Comparison of ENCODE assay signal across 23 cellular contexts in the genomic region with DNA sequence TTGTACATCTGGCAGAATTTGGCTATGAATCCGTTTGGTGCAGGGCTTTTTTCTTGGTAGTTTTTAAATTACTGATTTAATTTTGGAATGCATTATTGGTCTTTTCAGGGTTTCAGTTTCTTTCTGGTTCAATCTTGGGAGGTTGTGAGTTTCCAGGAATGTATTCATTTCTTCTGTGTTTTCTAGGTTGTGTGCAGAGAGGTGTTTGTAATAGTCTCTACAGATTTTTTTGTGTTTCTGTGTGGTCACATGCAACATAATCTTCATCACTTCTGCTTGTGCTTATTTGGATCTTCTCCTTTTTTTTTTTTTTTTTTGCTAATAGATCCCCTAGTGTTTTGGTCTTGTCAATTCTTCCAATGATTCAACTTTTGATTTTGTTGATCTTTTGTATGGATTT.
"Had no signal": no experiment of that assay in that cellular context is flagged by ENCODE, and none has a peak within 500 bp of the region (broad histone marks: within the 10 kb centered on the region; RNA-seq: fewer than 3 reads in every experiment).

No MANE protein-coding gene starts in this region.

- H3K36me3 Mint-ChIP-seq: naive B cell had no signal

- H3K4me1 Mint-ChIP-seq: mesothelial cell of epicardium; naive B cell; naive thymus-derived CD8-positive, alpha-beta T cell had no signal

- DNase-seq: effector CD8-positive, alpha-beta T cell; effector memory CD8-positive, alpha-beta T cell; endodermal cell; erythroblast; esophagus squamous epithelium; foreskin fibroblast; foreskin melanocyte; gastrocnemius medialis; glutamatergic neuron; head of caudate nucleus; heart right ventricle; hippocampal formation; left cardiac atrium; left lung; left ventricle myocardium superior; lower lobe of right lung; mesenchymal stem cell; mucosa of descending colon; naive B cell; naive thymus-derived CD8-positive, alpha-beta T cell had no signal

- H3K27me3 Mint-ChIP-seq: dendritic cell treated with granulocyte-macrophage colony-stimulating factor and Interleukin-4, amounts not matched to agents 40 ng/mL and 50 ng/mL, for 4 days; effector memory CD8-positive, alpha-beta T cell; naive B cell; naive thymus-derived CD8-positive, alpha-beta T cell had no signal

- H3K4me3 Mint-ChIP-seq: dendritic cell treated with granulocyte-macrophage colony-stimulating factor and Interleukin-4, amounts not matched to agents 40 ng/mL and 50 ng/mL, for 4 days; effector memory CD8-positive, alpha-beta T cell; endodermal cell; mesothelial cell of epicardium; naive B cell; naive thymus-derived CD8-positive, alpha-beta T cell had no signal

- ATAC-seq: effector memory CD8-positive, alpha-beta T cell; esophagus mucosa; gastrocnemius medialis; heart right ventricle; left cardiac atrium; left lung; left ventricle myocardium superior; lower lobe of right lung; mucosa of descending colon; naive thymus-derived CD8-positive, alpha-beta T cell had no signal

- H3K27ac Mint-ChIP-seq: dendritic cell treated with granulocyte-macrophage colony-stimulating factor and Interleukin-4, amounts not matched to agents 40 ng/mL and 50 ng/mL, for 4 days; effector memory CD8-positive, alpha-beta T cell; endodermal cell; mesothelial cell of epicardium; naive B cell; naive thymus-derived CD8-positive, alpha-beta T cell had no signal
